Comparison of ENCODE assay signal across 8 cellular contexts in genomic region chr7:158856883-158857668, GRCh38. TPM values are rescaled to one million over a fixed set of nuclear protein-coding genes. Genes with fewer than 3 reads are reported as not detected.
DNase-seq lines count a peak whose midpoint lies in the region; ATAC-seq, FAIRE-seq and TF ChIP-seq lines count a peak whose summit lies in the region.

No MANE protein-coding gene starts in this region.

- peak overlapping the region in 2 of 3 donors; percentile 74 to 84 for H3K9ac ChIP-seq in skeletal muscle tissue (ENCODE audit: low read depth in 1 of 3, low read length in 3 of 3)

- TF ChIP-seq CTCF in glutamatergic neuron (IDR thresholded peaks at IDR 0.05; ENCODE audit: partially characterized antibody, unreplicated experiment): no peak

- peak overlapping the region; percentile 65 for H3K4me3 Mint-ChIP-seq in glutamatergic neuron (ENCODE audit: unreplicated experiment)

- H3K9me3 ChIP-seq in skeletal muscle tissue (ENCODE audit: control insufficient read depth in 3 of 3, low read length in 3 of 3): no peaks in the 10 kb centered on the region

- intact Hi-C loops in sciatic nerve (cut with DNase I): no loop called here

- H3K27ac ChIP-seq in skeletal muscle tissue (ENCODE audit: low read depth, low read length): peak overlapping the region; percentile 75

- peak overlapping the region; percentile 88 to 93 (median 89) for H3K4me3 ChIP-seq in skeletal muscle tissue (ENCODE audit: low read length in 3 of 3)

- no peaks in the 10 kb centered on the region for H3K36me3 Mint-ChIP-seq in glutamatergic neuron (ENCODE audit: unreplicated experiment)

- no peaks in the 10 kb centered on the region for H3K27me3 Mint-ChIP-seq in glutamatergic neuron (ENCODE audit: unreplicated experiment)

- peaks cover 15% of the 10 kb centered on the region for H3K4me1 Mint-ChIP-seq in glutamatergic neuron (ENCODE audit: low read depth, unreplicated experiment)

- H3K36me3 ChIP-seq in skeletal muscle tissue (ENCODE audit: control insufficient read depth in 3 of 3, insufficient read depth in 3 of 3, low read length in 3 of 3): no peaks in the 10 kb centered on the region

- no peaks in the 10 kb centered on the region for H3K27me3 ChIP-seq in skeletal muscle tissue (ENCODE audit: control insufficient read depth in 3 of 3, insufficient read depth in 3 of 3, low read length in 3 of 3)

- H3K4me1 ChIP-seq in skeletal muscle tissue (ENCODE audit: control insufficient read depth in 3 of 3, insufficient read depth in 3 of 3, low read length in 3 of 3): peaks cover 4 to 10% (median 8%) of the 10 kb centered on the region in 3 donors

- DNase-seq in glutamatergic neuron (no peak), frontal cortex (ENCODE audit: low spot score in 2 of 2) (no peak), retina (no peak), sciatic nerve (ENCODE audit: low spot score) (no peak)

- ATAC-seq in GM18511 (IDR thresholded peaks at IDR 0.05; ENCODE audit: unreplicated experiment) (peak; percentile 33), HG02678 (IDR thresholded peaks at IDR 0.05; ENCODE audit: unreplicated experiment) (peak; percentile 22), SK-N-SH treated with all-trans-retinoic acid at 6 μM for 48 hours (peak; percentile 42; the same call in 2 of the 3 replicates), sciatic nerve (no peak)

- FAIRE-seq in frontal cortex (lab: Jason Lieb, UNC): no peak

- no peak overlapping the region for H3K27ac Mint-ChIP-seq in glutamatergic neuron (ENCODE audit: unreplicated experiment)

- peaks cover 1% of the 10 kb centered on the region for H3K9me3 Mint-ChIP-seq in glutamatergic neuron (ENCODE audit: unreplicated experiment)

TF ChIP-seq in SK-N-SH treated with all-trans-retinoic acid at 6 μM for 48 hours, 23 proteins besides CTCF, POLR2A, EP300 and RAD21:
- no peak for TF ChIP-seq TSHZ2 (CRISPR knock-in tag; IDR thresholded peaks at IDR 0.05)
- TF ChIP-seq PPARA (CRISPR knock-in tag; IDR thresholded peaks at IDR 0.05; ENCODE audit: borderline replicate concordance): no peak
- TF ChIP-seq POU6F1 (CRISPR knock-in tag; IDR thresholded peaks at IDR 0.05; ENCODE audit: borderline replicate concordance, low read depth): no peak
- no peak for TF ChIP-seq ZNF8 (CRISPR knock-in tag; IDR thresholded peaks at IDR 0.05)
- no peak for TF ChIP-seq CREB5 (CRISPR knock-in tag; IDR thresholded peaks at IDR 0.05; ENCODE audit: low read depth)
- TF ChIP-seq ZNF565 (CRISPR knock-in tag; conservative IDR thresholded peaks at IDR 0.05; ENCODE audit: low read depth): no peak
- no peak for TF ChIP-seq CSRNP3 (CRISPR knock-in tag; IDR thresholded peaks at IDR 0.05)
- no peak for TF ChIP-seq ISL1 (CRISPR knock-in tag; IDR thresholded peaks at IDR 0.05)
- TF ChIP-seq ZFP30 (CRISPR knock-in tag; IDR thresholded peaks at IDR 0.05): no peak
- no peak for TF ChIP-seq BACH2 (CRISPR knock-in tag; IDR thresholded peaks at IDR 0.05; ENCODE audit: borderline replicate concordance)
TF ChIP-seq in SK-N-SH treated with all-trans-retinoic acid at 6 μM for 48 hours: peak in this region for 0.

RNA-seq across cellular contexts. Expression of gene DYNC2I1, which starts 0.7 kb away (rescaled TPM):
- total RNA-seq in glutamatergic neuron (ENCODE audit: unreplicated experiment): 21.6 TPM
- 5.7 TPM for total RNA-seq in skeletal muscle tissue
- total RNA-seq in frontal cortex: 10.6 TPM
- 29.6 TPM for total RNA-seq in sciatic nerve

RNA-seq across cellular contexts. Expression of gene ESYT2, which starts 27.8 kb away (rescaled TPM):
- total RNA-seq in glutamatergic neuron (ENCODE audit: unreplicated experiment) (41.9 TPM), skeletal muscle tissue (38.1 TPM), frontal cortex (79.1 TPM), sciatic nerve (103 TPM)
